Comparison of ENCODE assay signal across 21 cellular contexts in the genomic region with DNA sequence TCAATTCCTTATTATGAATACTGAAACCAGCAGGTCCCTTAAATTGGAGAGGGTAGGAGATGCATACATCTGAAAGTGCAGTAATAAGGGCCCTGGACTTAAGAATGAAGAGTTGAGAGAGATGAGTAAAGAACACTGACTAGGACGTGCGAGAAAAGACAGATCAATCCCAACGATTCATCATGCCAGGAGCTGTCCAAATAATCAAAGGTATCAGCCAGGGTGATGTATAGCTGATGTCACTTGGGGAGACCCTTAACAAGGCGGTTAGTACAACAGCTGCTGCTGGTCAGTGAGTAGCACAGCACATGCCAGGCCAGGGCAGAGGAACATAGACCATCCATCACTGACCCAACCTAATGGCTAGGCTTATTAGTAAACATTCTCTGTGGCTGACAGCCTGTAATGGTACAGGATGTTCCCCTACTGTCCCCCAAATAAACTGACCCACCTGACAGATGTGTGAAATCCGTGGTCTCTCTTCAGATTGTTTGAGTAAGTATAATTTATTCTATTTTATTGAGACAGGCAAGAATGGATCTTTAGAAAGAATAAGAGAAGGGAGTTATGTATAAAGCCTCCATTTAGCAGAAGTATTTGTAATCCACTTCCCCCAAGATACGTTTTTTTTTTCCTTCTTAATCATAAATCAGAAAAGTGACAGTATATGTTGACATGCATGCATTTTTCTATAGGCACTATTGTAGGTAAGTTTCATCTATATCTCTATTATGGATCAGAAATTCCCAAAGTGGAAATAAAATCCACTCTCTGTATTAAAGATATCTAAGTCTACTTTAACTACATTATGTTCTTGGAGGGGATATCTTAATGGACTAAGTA.
DNase-seq lines count a peak whose midpoint lies in the region; ATAC-seq, FAIRE-seq and TF ChIP-seq lines count a peak whose summit lies in the region.
"Had no signal": no experiment of that assay in that cellular context is flagged by ENCODE, and none has a peak within 500 bp of the region (broad histone marks: within the 10 kb centered on the region; RNA-seq: fewer than 3 reads in every experiment).

No MANE protein-coding gene starts in this region.

- H3K4me3 Mint-ChIP-seq in neural progenitor cell = no peak overlapping the region
- H3K4me3 Mint-ChIP-seq: CD4-positive, alpha-beta memory T cell had no signal

- in situ Hi-C loops in K562 (cut with MboI) (no loop called here), transverse colon (cut with MboI; ENCODE audit: low pct_ligation_motif_present in 1 of 4, low pct_unique_long_range_greater_than_20kb in 1 of 4, low sequenced_read_pairs in 3 of 4) (no loop called here)

- H3K9ac ChIP-seq in HCT116 (ENCODE audit: low read length) = no peak overlapping the region
- no peak overlapping the region for H3K9ac ChIP-seq in K562 (ENCODE audit: insufficient read depth in 1 of 2, low read depth in 2 of 2, low read length in 2 of 2)
- H3K9ac ChIP-seq in neural progenitor cell = no peak overlapping the region

- no peaks in the 10 kb centered on the region for H3K9me3 Mint-ChIP-seq in neural progenitor cell
- H3K9me3 Mint-ChIP-seq: CD4-positive, alpha-beta memory T cell had no signal

- FAIRE-seq in K562 (lab: Jason Lieb, UNC) (no peak), pancreas (lab: Jason Lieb, UNC) (no peak)
- FAIRE-seq: GM12891 had no signal

- H3K9me3 ChIP-seq in HCT116 (ENCODE audit: control insufficient read depth in 1 of 2, insufficient read depth in 1 of 2, low read depth in 1 of 2, low read length in 2 of 2) (no peaks in the 10 kb centered on the region), K562 (replicated peaks; ENCODE audit: control insufficient read depth, insufficient read depth, low read depth, low read length) (no peaks in the 10 kb centered on the region), neural progenitor cell (ENCODE audit: low read depth) (no peaks in the 10 kb centered on the region), pancreas (no peaks in the 10 kb centered on the region), transverse colon (no peaks in the 10 kb centered on the region)

- intact Hi-C loops in HCT116 (cut with micrococcal nuclease) (no loop called here), K562 (cut with micrococcal nuclease) (no loop called here), pancreas (cut with DNase I) (no loop called here), transverse colon (cut with DNase I; ENCODE audit: low total_unique reads) (no loop called here)

- H3K4me1 ChIP-seq in HCT116 (ENCODE audit: control insufficient read depth in 1 of 2, insufficient read depth in 2 of 2, low read length in 2 of 2) (peaks cover 0 to 17% of the 10 kb centered on the region in 2 experiments; a peak in 1 of 4 replicates), K562 (replicated peaks in 1 of 2; ENCODE audit: control insufficient read depth in 2 of 2, insufficient read depth in 2 of 2, low read length in 2 of 2) (peaks cover 0 to 11% of the 10 kb centered on the region in 2 experiments; a peak in 2 of 5 replicates), neural progenitor cell (no peaks in the 10 kb centered on the region), pancreas (no peaks in the 10 kb centered on the region), transverse colon (no peaks in the 10 kb centered on the region)

- 47% methylated on average over 6 of the region's 6 CpGs for WGBS in K562 (ENCODE audit: insufficient coverage, low coverage, missing lambda C conversion rate)
- 42 to 56% methylated on average over 6 of the region's 6 CpGs for WGBS in pancreas, 2 donors
- WGBS in transverse colon (ENCODE audit: low coverage in 1 of 2), 2 donors = 62 to 68% methylated on average over 5 to 6 of the region's 6 CpGs

- H2AFZ ChIP-seq in HCT116 (ENCODE audit: low read depth, low read length, poor library complexity, severe bottlenecking) (no peak overlapping the region), K562 (ENCODE audit: low read depth, low read length) (no peak overlapping the region), neural progenitor cell (replicated peaks) (peak overlapping the region; percentile 46)

- H3K4me3 ChIP-seq in HCT116 (replicated peaks in 1 of 2; ENCODE audit: low read depth in 1 of 2, low read length in 2 of 2) = no peak overlapping the region
- H3K4me3 ChIP-seq in K562 = no peak overlapping the region
- no peak overlapping the region for H3K4me3 ChIP-seq in neural progenitor cell
- no peak overlapping the region for H3K4me3 ChIP-seq in coronary artery
- no peak overlapping the region for H3K4me3 ChIP-seq in pancreas
- no peak overlapping the region for H3K4me3 ChIP-seq in transverse colon
- H3K4me3 ChIP-seq: SK-N-MC had no signal

- H3K36me3 ChIP-seq in HCT116 (ENCODE audit: control insufficient read depth in 1 of 2, insufficient read depth in 2 of 2, low read length in 2 of 2) = no peaks in the 10 kb centered on the region
- H3K36me3 ChIP-seq in K562 (ENCODE audit: control insufficient read depth, insufficient read depth, low read length) = no peaks in the 10 kb centered on the region
- no peaks in the 10 kb centered on the region for H3K36me3 ChIP-seq in neural progenitor cell
- no peaks in the 10 kb centered on the region for H3K36me3 ChIP-seq in pancreas
- no peaks in the 10 kb centered on the region for H3K36me3 ChIP-seq in transverse colon

- peaks cover 5% of the 10 kb centered on the region for H3K27me3 Mint-ChIP-seq in neural progenitor cell (ENCODE audit: insufficient read depth, low read depth)
- H3K27me3 Mint-ChIP-seq: CD4-positive, alpha-beta memory T cell had no signal

- no peak for TF ChIP-seq CTCF in HCT116 (IDR thresholded peaks at IDR 0.05 in 2 of 3, conservative IDR thresholded peaks at IDR 0.05 in 1 of 3; ENCODE audit: borderline replicate concordance in 1 of 3, insufficient read depth in 1 of 3, low read depth in 2 of 3, low read length in 2 of 3)
- TF ChIP-seq CTCF in K562 (IDR thresholded peaks at IDR 0.05 in 2 of 3, conservative IDR thresholded peaks at IDR 0.05 in 1 of 3; ENCODE audit: insufficient read depth in 2 of 3, low read depth in 1 of 3, low read length in 3 of 3) = no peak
- no peak for TF ChIP-seq CTCF in neural progenitor cell (IDR thresholded peaks at IDR 0.05)
- no peak for TF ChIP-seq CTCF in coronary artery (IDR thresholded peaks at IDR 0.05)
- TF ChIP-seq CTCF in pancreas (IDR thresholded peaks at IDR 0.05) = no peak
- TF ChIP-seq CTCF in transverse colon (IDR thresholded peaks at IDR 0.05) = no peak

- no peaks in the 10 kb centered on the region for H3K9me1 ChIP-seq in K562 (ENCODE audit: control insufficient read depth, insufficient read depth, low read length)

- H3K27ac ChIP-seq in HCT116 (ENCODE audit: low read depth, low read length) = no peak overlapping the region
- no peak overlapping the region for H3K27ac ChIP-seq in K562 (ENCODE audit: extremely low read depth, low read depth, low read length)
- H3K27ac ChIP-seq in neural progenitor cell = no peak overlapping the region
- H3K27ac ChIP-seq in coronary artery = no peak overlapping the region
- no peak overlapping the region for H3K27ac ChIP-seq in pancreas
- no peak overlapping the region for H3K27ac ChIP-seq in transverse colon
- H3K27ac ChIP-seq: RWPE1, SK-N-MC had no signal

- RAD21 ChIA-PET in HCT116 (lab: Charles Lee; ENCODE audit: low non-redundant PET in 1 of 2, low total read pairs in 2 of 2, uncharacterized antibody in 2 of 2, unreplicated experiment in 2 of 2) = no interaction called here

- H4K20me1 ChIP-seq in HCT116 (ENCODE audit: insufficient read depth) (no peaks in the 10 kb centered on the region), K562 (replicated peaks; ENCODE audit: control insufficient read depth, insufficient read depth, low read length) (no peaks in the 10 kb centered on the region), neural progenitor cell (ENCODE audit: low read depth) (no peaks in the 10 kb centered on the region)

- H3K27me3 ChIP-seq in HCT116 (ENCODE audit: insufficient read depth, low read length) (no peaks in the 10 kb centered on the region), K562 (ENCODE audit: control insufficient read depth in 2 of 2, insufficient read depth in 2 of 2, low read length in 2 of 2) (no peaks in the 10 kb centered on the region), neural progenitor cell (peaks cover 44% of the 10 kb centered on the region), pancreas (no peaks in the 10 kb centered on the region), transverse colon (peaks cover 24% of the 10 kb centered on the region)

- POLR2A ChIA-PET in HCT116 (lab: Charles Lee) (interaction anchor here (1.2 to 1.4 kb wide), 2 partner anchors 13 to 18 kb away, joined by 3 read pairs; no protein-coding TSS in a partner anchor), K562 (lab: Yijun Ruan, JAX) (interaction anchor here (0.7 to 1.8 kb wide), 7 partner anchors 10 to 393 kb away, joined by 3 to 7 read pairs (median 4); no protein-coding TSS in a partner anchor)

- TF ChIP-seq RAD21 in HCT116 (IDR thresholded peaks at IDR 0.05; ENCODE audit: low read depth) (no peak), K562 (CRISPR knock-in tag; conservative IDR thresholded peaks at IDR 0.05 in 1 of 2, IDR thresholded peaks at IDR 0.05 in 1 of 2) (no peak)

- H3K4me2 ChIP-seq in HCT116 (ENCODE audit: low read length) = no peak overlapping the region
- no peak overlapping the region for H3K4me2 ChIP-seq in K562 (ENCODE audit: insufficient read depth, low read length)
- H3K4me2 ChIP-seq in neural progenitor cell = no peak overlapping the region

- H3K79me2 ChIP-seq in HCT116 (ENCODE audit: insufficient read depth, low read length) (no peaks in the 10 kb centered on the region), K562 (ENCODE audit: control insufficient read depth, insufficient read depth, low read length) (no peaks in the 10 kb centered on the region), neural progenitor cell (ENCODE audit: low read depth) (no peaks in the 10 kb centered on the region)

- no peaks in the 10 kb centered on the region for H3K36me3 Mint-ChIP-seq in neural progenitor cell

- BruUV-seq in HCT116 (replicated peaks; lab: Mats Ljungman, UMichigan) (no TSS peak), K562 (replicated peaks; lab: Mats Ljungman, UMichigan) (no TSS peak)

- no peaks in the 10 kb centered on the region for H3K4me1 Mint-ChIP-seq in neural progenitor cell

- H3F3A ChIP-seq in neural progenitor cell (ENCODE audit: low read depth) = no peaks in the 10 kb centered on the region

- no peak overlapping the region for H3K27ac Mint-ChIP-seq in neural progenitor cell

- TF ChIP-seq EP300 in K562 (IDR thresholded peaks at IDR 0.05; ENCODE audit: low read length) = no peak
- TF ChIP-seq EP300 in transverse colon (IDR thresholded peaks at IDR 0.05; ENCODE audit: low read depth) = no peak

- ATAC-seq in HCT116 (no peak), K562 (no peak), pancreas (no peak)

- CTCF ChIA-PET in HCT116 (lab: Charles Lee) (interaction anchor here (0.8 to 3.1 kb wide), 5 partner anchors 10 to 387 kb away, joined by 3 to 17 read pairs (median 7); no protein-coding TSS in a partner anchor), K562 (lab: Yijun Ruan, JAX; ENCODE audit: low intra/inter-chr PET ratio) (no interaction called here)

- no peak for TF ChIP-seq POLR2A in HCT116 (IDR thresholded peaks at IDR 0.05; ENCODE audit: borderline replicate concordance, extremely low read depth, insufficient read depth, insufficient read length)
- no peak for TF ChIP-seq POLR2A in K562 (conservative IDR thresholded peaks at IDR 0.05)
- TF ChIP-seq POLR2A in transverse colon (IDR thresholded peaks at IDR 0.05) = no peak

- DNase-seq in HCT116 (ENCODE audit: low read depth, low spot score) (no peak), LHCN-M2 (ENCODE audit: low read depth) (peak; percentile 78), K562 (ENCODE audit: extremely low read depth in 1 of 4, low spot score in 3 of 4) (no peak), neural progenitor cell (ENCODE audit: low spot score) (no peak), coronary artery (ENCODE audit: low spot score) (no peak), pancreas (no peak), transverse colon (no peak), SKM-1 (lab: John Stamatoyannopoulos, UW; ENCODE audit: unreplicated experiment) (no peak)
- DNase-seq: C1 segment of cervical spinal cord; CD4-positive, alpha-beta memory T cell; DMS79 treated with DMSO at 0.1 percent for 48 hours; GF-D8; KG1; MM.1S; NCI-H2029; NCI-H446 treated with DMSO at 0.1 percent for 48 hours; NCI-H526 treated with DMSO at 0.1 percent for 48 hours; SIG-M5 had no signal

- no peaks in the 10 kb centered on the region for H3K9me2 ChIP-seq in HCT116 (ENCODE audit: insufficient read depth)

Comparison
In these comparisons a context has a peak if more than half of its experiments do, and no peak if none do; other contexts are left out.
1. Of the 22 proteins assayed by ChIP-seq in both K562 and HCT116: peak only in K562: none; only in HCT116: REST; in both: none; in neither: 21.